ENCODE assay signal across 1 cellular context in genomic region chr6:118704911-118705310, GRCh38.
TF ChIP-seq lines count a peak whose summit lies in the region.

No MANE protein-coding gene starts in this region.

TF ChIP-seq in H1, 55 proteins besides CTCF, POLR2A, EP300 and RAD21 (continued from another document):
- TF ChIP-seq FOSL1 (IDR thresholded peaks at IDR 0.05; ENCODE audit: insufficient read depth, low read depth, low read length) (no peak), MAX (IDR thresholded peaks at IDR 0.05) (no peak), SUZ12 (IDR thresholded peaks at IDR 0.05; ENCODE audit: low read length) (no peak), HDAC2 (IDR thresholded peaks at IDR 0.05; ENCODE audit: borderline replicate concordance in 1 of 2, low read depth in 2 of 2, low read length in 2 of 2) (no peak), BRCA1 (IDR thresholded peaks at IDR 0.05; ENCODE audit: low read depth, low read length) (no peak)
